In the genomic region with DNA sequence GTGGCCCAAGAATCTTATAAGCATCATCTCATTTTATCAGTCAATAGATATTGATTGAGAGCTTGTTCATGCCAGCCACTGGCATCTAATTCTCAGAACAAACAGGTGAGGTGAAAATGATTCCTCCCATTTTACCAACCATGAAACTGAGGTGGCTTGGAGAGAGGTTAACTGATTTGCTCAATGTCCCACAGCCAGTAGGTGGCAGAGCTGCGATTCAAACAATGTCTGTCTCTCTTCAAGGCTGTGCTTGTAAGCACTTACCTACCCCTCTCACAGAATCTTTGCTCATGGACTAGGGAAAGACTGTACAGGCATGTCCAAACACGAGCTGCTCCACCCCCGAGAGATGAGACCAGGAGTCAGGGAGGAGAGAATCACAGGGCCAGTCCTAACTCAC, we compare ENCODE assay signal across 9 cellular contexts. TPM values are rescaled to one million over a fixed set of nuclear protein-coding genes. Genes with fewer than 3 reads are reported as not detected.
A peak's percentile ranks its signal among the peaks of the same experiment; 100 is the strongest.
DNase-seq lines count a peak whose midpoint lies in the region; ATAC-seq, FAIRE-seq and TF ChIP-seq lines count a peak whose summit lies in the region.
"Had no signal": no experiment of that assay in that cellular context is flagged by ENCODE, and none has a peak within 500 bp of the region (broad histone marks: within the 10 kb centered on the region; RNA-seq: fewer than 3 reads in every experiment).

No MANE protein-coding gene starts in this region.

- peak; percentile 57 for ATAC-seq in stimulated activated effector memory CD8-positive, alpha-beta T cell treated with anti-CD3 and anti-CD28 coated beads, Interleukin-12 subunit alpha, Interleukin-12 subunit beta, amount 100 ng/mL, for 72 hours
- no peak for ATAC-seq in HG02840 (IDR thresholded peaks at IDR 0.05; ENCODE audit: low FRiP score, unreplicated experiment)

- WGBS in H1 (ENCODE audit: extremely low coverage in 1 of 2, insufficient coverage in 1 of 2, insufficient read length in 1 of 2, insufficient replicate concordance in 2 of 2, low coverage in 1 of 2, low lambda C conversion rate in 2 of 2, missing lambda C conversion rate in 1 of 2), 2 experiments: 26% methylated on average over 3 of the region's 3 CpGs; no CpG with 5 or more reads in 1 of the 2 experiments

- no peak overlapping the region for H2BK12ac ChIP-seq in H1 (ENCODE audit: low read depth, low read length)

- H3K9ac ChIP-seq in H1 (replicated peaks in 1 of 4; ENCODE audit: extremely low read depth in 1 of 4, low read depth in 3 of 4, low read length in 3 of 4): no peak overlapping the region

- no peaks in the 10 kb centered on the region for H4K20me1 ChIP-seq in H1 (replicated peaks in 1 of 2; ENCODE audit: control insufficient read depth in 1 of 2, insufficient read depth in 2 of 2, low read length in 2 of 2)

- TF ChIP-seq RAD21 in H1 (IDR thresholded peaks at IDR 0.05 in 1 of 2, conservative IDR thresholded peaks at IDR 0.05 in 1 of 2; ENCODE audit: low read depth in 2 of 2, low read length in 2 of 2): peak; percentile 79 to 83

- no peak overlapping the region for H2BK20ac ChIP-seq in H1 (ENCODE audit: low read length)

- H3K79me2 ChIP-seq in H1 (ENCODE audit: control insufficient read depth in 1 of 2, insufficient read depth in 2 of 2, low read length in 2 of 2): no peaks in the 10 kb centered on the region

- H3K9me3 ChIP-seq in H1 (ENCODE audit: insufficient read depth in 2 of 2, low read depth in 1 of 2, low read length in 1 of 2): no peaks in the 10 kb centered on the region

- H3K18ac ChIP-seq in H1 (ENCODE audit: extremely low read depth, low read length): no peak overlapping the region

- no peak overlapping the region for H2BK120ac ChIP-seq in H1 (replicated peaks; ENCODE audit: low read depth, low read length)

- no peak overlapping the region for H2BK15ac ChIP-seq in H1 (ENCODE audit: low read length)

- no peaks in the 10 kb centered on the region for H3K4me1 ChIP-seq in H1 (replicated peaks in 1 of 4; ENCODE audit: control insufficient read depth in 3 of 4, insufficient read depth in 4 of 4, low read length in 3 of 4)

- H3K9me3 Mint-ChIP-seq in stimulated activated effector memory CD8-positive, alpha-beta T cell treated with anti-CD3 and anti-CD28 coated beads, Interleukin-12 subunit alpha, Interleukin-12 subunit beta, amount 100 ng/mL, for 72 hours: no peaks in the 10 kb centered on the region

- DNase-seq in AG08395 (ENCODE audit: low spot score) (peak; percentile 29), GM06990 (ENCODE audit: extremely low read depth, insufficient read length) (no peak), NCI-H1694 treated with DMSO at 0.1 percent for 48 hours (lab: John Stamatoyannopoulos, UW) (peak; percentile 21), H1 (ENCODE audit: low read depth in 1 of 2, low spot score in 2 of 2) (no peak), ureter (ENCODE audit: low spot score) (no peak), frontal cortex (ENCODE audit: low spot score in 2 of 2) (no peak)
- no peak for DNase-seq in stimulated activated effector memory CD8-positive, alpha-beta T cell treated with anti-CD3 and anti-CD28 coated beads, Interleukin-12 subunit alpha, Interleukin-12 subunit beta, amount 100 ng/mL, for 72 hours (ENCODE audit: low spot score in 2 of 2)

- no peak overlapping the region for H3K4me3 ChIP-seq in GM06990 (replicated peaks; ENCODE audit: low read depth, low read length)
- no peak overlapping the region for H3K4me3 ChIP-seq in H1 (ENCODE audit: extremely low read depth in 1 of 4, insufficient read depth in 2 of 4, low read depth in 3 of 4, low read length in 4 of 4)

- CTCF ChIA-PET in H1 (lab: Charles Lee; ENCODE audit: partially characterized antibody): interaction anchor here (0.8 to 13.5 kb wide), 29 partner anchors 9 to 398 kb away, joined by 3 to 241 read pairs (median 5); no protein-coding TSS in a partner anchor

- H3K27me3 ChIP-seq in GM06990 (replicated peaks; ENCODE audit: control insufficient read depth, insufficient read depth, low read length) (no peaks in the 10 kb centered on the region), H1 (replicated peaks in 1 of 4; ENCODE audit: control insufficient read depth in 3 of 4, extremely low read depth in 1 of 4, insufficient read depth in 3 of 4, low read length in 3 of 4) (peaks cover 0 to 3% (median 0%) of the 10 kb centered on the region in 4 experiments; a peak in 3 of 7 replicates)

- no peak overlapping the region for H3K56ac ChIP-seq in H1 (replicated peaks; ENCODE audit: insufficient read length, low read depth, low read length)

- no peak overlapping the region for H3K27ac ChIP-seq in H1 (ENCODE audit: low read depth, low read length)

- no peak overlapping the region for H3K23ac ChIP-seq in H1 (ENCODE audit: insufficient read length)

- no peak for TF ChIP-seq EP300 in H1 (IDR thresholded peaks at IDR 0.05; ENCODE audit: borderline replicate concordance in 1 of 2, low read depth in 2 of 2, low read length in 2 of 2)

- H3K4me3 Mint-ChIP-seq in stimulated activated effector memory CD8-positive, alpha-beta T cell treated with anti-CD3 and anti-CD28 coated beads, Interleukin-12 subunit alpha, Interleukin-12 subunit beta, amount 100 ng/mL, for 72 hours: no peak overlapping the region

- H4K8ac ChIP-seq in H1 (ENCODE audit: extremely low read depth, insufficient read depth, low read length): no peak overlapping the region

- no peak overlapping the region for H3K4me2 ChIP-seq in H1 (ENCODE audit: insufficient read depth in 1 of 2, low read depth in 2 of 2, low read length in 2 of 2)

- H3K4ac ChIP-seq in H1 (replicated peaks; ENCODE audit: insufficient read length, low read depth, low read length): no peak overlapping the region

- H3K23me2 ChIP-seq in H1 (ENCODE audit: low read depth, low read length): no peaks in the 10 kb centered on the region

- peak; percentile 77 for TF ChIP-seq CTCF in GM06990 (IDR thresholded peaks at IDR 0.05; ENCODE audit: insufficient read depth, low read length, poor library complexity, severe bottlenecking)
- TF ChIP-seq CTCF in H1 (IDR thresholded peaks at IDR 0.05; ENCODE audit: control extremely low read depth in 1 of 3, insufficient read depth in 1 of 3, low read depth in 1 of 3, low read length in 3 of 3): peak; percentile 35 to 89 (median 84)

- H3K36me3 ChIP-seq in GM06990 (ENCODE audit: control insufficient read depth, insufficient read depth, low read length) (no peaks in the 10 kb centered on the region), H1 (ENCODE audit: control insufficient read depth in 2 of 4, insufficient read depth in 4 of 4, low read length in 3 of 4) (no peaks in the 10 kb centered on the region)

- H3K79me1 ChIP-seq in H1 (ENCODE audit: low read depth, low read length): no peaks in the 10 kb centered on the region

- H3K14ac ChIP-seq in H1 (ENCODE audit: insufficient read length): no peak overlapping the region

- FAIRE-seq in H1 (lab: Jason Lieb, UNC): peak; percentile 98
- FAIRE-seq in frontal cortex (lab: Jason Lieb, UNC): no peak
- FAIRE-seq: colon had no signal

- H2AFZ ChIP-seq in H1 (ENCODE audit: low read length): no peak overlapping the region

- H2BK5ac ChIP-seq in H1 (ENCODE audit: low read depth, low read length): no peak overlapping the region

- no peak overlapping the region for H4K91ac ChIP-seq in H1 (replicated peaks; ENCODE audit: insufficient read length, low read length)

- no peaks in the 10 kb centered on the region for H3K4me1 Mint-ChIP-seq in stimulated activated effector memory CD8-positive, alpha-beta T cell treated with anti-CD3 and anti-CD28 coated beads, Interleukin-12 subunit alpha, Interleukin-12 subunit beta, amount 100 ng/mL, for 72 hours

- H3K27ac Mint-ChIP-seq in stimulated activated effector memory CD8-positive, alpha-beta T cell treated with anti-CD3 and anti-CD28 coated beads, Interleukin-12 subunit alpha, Interleukin-12 subunit beta, amount 100 ng/mL, for 72 hours: no peak overlapping the region

- no peak overlapping the region for H2AK5ac ChIP-seq in H1 (ENCODE audit: low read depth, low read length)

- POLR2A ChIA-PET in H1 (lab: Charles Lee; ENCODE audit: partially characterized antibody): no interaction called here

- no peaks in the 10 kb centered on the region for H3K36me3 Mint-ChIP-seq in stimulated activated effector memory CD8-positive, alpha-beta T cell treated with anti-CD3 and anti-CD28 coated beads, Interleukin-12 subunit alpha, Interleukin-12 subunit beta, amount 100 ng/mL, for 72 hours

- no peak for TF ChIP-seq POLR2A in H1 (IDR thresholded peaks at IDR 0.05; ENCODE audit: control extremely low read depth in 1 of 2, low read depth in 2 of 2, low read length in 2 of 2)

- no peak overlapping the region for H4K5ac ChIP-seq in H1 (ENCODE audit: insufficient read length, low read depth, low read length)

TF ChIP-seq in H1, 55 proteins besides CTCF, POLR2A, EP300 and RAD21:
- no peak for TF ChIP-seq CBX8 (IDR thresholded peaks at IDR 0.05; ENCODE audit: borderline replicate concordance, low read depth, low read length)
- TF ChIP-seq KDM1A (IDR thresholded peaks at IDR 0.05; ENCODE audit: borderline replicate concordance, low read length): peak; percentile 83
- TF ChIP-seq GTF2F1 (IDR thresholded peaks at IDR 0.05; ENCODE audit: borderline replicate concordance, low read depth, low read length): no peak
- TF ChIP-seq YY1 (IDR thresholded peaks at IDR 0.05; ENCODE audit: low read depth, low read length): peak; percentile 49; the same call in 1 of the 2 replicates
- no peak for TF ChIP-seq EZH2 (IDR thresholded peaks at IDR 0.05; ENCODE audit: low read depth, low read length, severe bottlenecking)

RNA-seq across cellular contexts. Expression of a gene that starts 21.5 kb away (rescaled TPM):
- total RNA-seq in H1 (2021; fragmentation: NEBNext Ultra II Directional; extraction: Animal tissue kit (Norgen Biotek cat#: 25700)): not detected in 2 replicates
- polyA plus RNA-seq in H1 (2011; rRNA removed): 0.08 TPM in 1 of 2 replicates, not detected in the other
- polyA plus RNA-seq in H1 (2011; cell fraction: cytosol; rRNA removed): not detected
- not detected for polyA plus RNA-seq in H1 (2011; cell fraction: nucleus; rRNA removed)
- polyA plus RNA-seq in H1 (2012, experiment 1 of 2): not detected in 4 replicates
- polyA plus RNA-seq in H1 (2012, experiment 2 of 2): not detected
- not detected for polyA plus RNA-seq in H1 (2013, experiment 1 of 2)
- polyA plus RNA-seq in H1 (2013, experiment 2 of 2): not detected
- polyA minus RNA-seq in H1 (2011; rRNA and poly(A)+ RNA removed): not detected in 2 replicates
- polyA minus RNA-seq in H1 (2011; cell fraction: cytosol; rRNA and poly(A)+ RNA removed): not detected
- polyA minus RNA-seq in H1 (2011; cell fraction: nucleus; rRNA and poly(A)+ RNA removed): not detected
- total RNA-seq in ureter (not detected), frontal cortex (0.41 TPM)

Comparison
In these comparisons a context has a peak if more than half of its experiments do, and no peak if none do; other contexts are left out.
1. DNase-seq: peak in AG08395 (single experiment) and NCI-H1694 treated with DMSO at 0.1 percent for 48 hours (single experiment); none in GM06990 (single experiment), H1 (0 of 2), stimulated activated effector memory CD8-positive, alpha-beta T cell treated with anti-CD3 and anti-CD28 coated beads, Interleukin-12 subunit alpha, Interleukin-12 subunit beta, amount 100 ng/mL, for 72 hours (0 of 2), ureter (single experiment) and frontal cortex (0 of 2).